8 cellular contexts compared by ENCODE assay signal in the genomic region with DNA sequence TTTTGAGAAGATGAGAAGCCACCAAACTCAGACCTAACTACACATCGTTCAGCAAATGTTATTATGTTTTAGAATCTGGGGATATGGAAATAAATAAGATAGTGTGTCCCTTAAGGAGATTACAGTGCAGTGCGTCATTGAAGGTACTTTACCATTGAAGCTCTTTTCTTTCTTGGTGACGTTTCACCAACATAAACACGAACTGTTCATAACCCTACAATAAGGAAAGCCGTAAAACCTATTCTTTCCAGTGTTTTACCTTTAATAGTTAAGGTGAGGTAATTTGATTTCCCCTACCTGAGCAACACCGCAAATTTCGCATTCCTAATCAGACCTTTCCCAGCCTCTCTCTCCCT.
DNase-seq lines count a peak whose midpoint lies in the region; ATAC-seq and TF ChIP-seq lines count a peak whose summit lies in the region.

No MANE protein-coding gene starts in this region.

- H3K4me3 ChIP-seq in brain microvascular endothelial cell (ENCODE audit: low read depth, low read length) (peak overlapping the region; percentile 89), mucosa of stomach (ENCODE audit: low read length) (peak overlapping the region; percentile 75)

- 0 out of 2 replicates have a peak, but pooled peaks cover 3% of the 10 kb centered on the region for H3K4me1 ChIP-seq in ES-I3 (ENCODE audit: insufficient read depth, low read length)
- H3K4me1 ChIP-seq in mucosa of stomach (ENCODE audit: control insufficient read depth, insufficient read depth, low read length) = no peaks in the 10 kb centered on the region

- ATAC-seq in HG03378 (IDR thresholded peaks at IDR 0.05; ENCODE audit: unreplicated experiment) = peak; percentile 17

- H3K9ac ChIP-seq in ES-I3 (ENCODE audit: low read depth, low read length) = peak overlapping the region; percentile 79
- H3K9ac ChIP-seq in mucosa of stomach (ENCODE audit: low read length) = peak overlapping the region; percentile 82

- no peak overlapping the region for H3K27ac ChIP-seq in brain microvascular endothelial cell

- POLR2A ChIA-PET in HEK293T (lab: Yijun Ruan, JAX) = interaction anchor here (1.1 to 1.5 kb wide), 2 partner anchors 10 to 72 kb away, joined by 4 to 5 read pairs; no protein-coding TSS in a partner anchor

- in situ Hi-C loops in brain microvascular endothelial cell (cut with HindIII; ENCODE audit: low pct_ligation_motif_present, low sequenced_read_pairs) = no loop called here

- H3K27me3 ChIP-seq in brain microvascular endothelial cell (replicated peaks) = no peaks in the 10 kb centered on the region
- no peaks in the 10 kb centered on the region for H3K27me3 ChIP-seq in mucosa of stomach (ENCODE audit: control insufficient read depth, insufficient read depth, low read length)

- H3K9me3 ChIP-seq in ES-I3 (ENCODE audit: control insufficient read depth, insufficient read depth, low read length) = no peaks in the 10 kb centered on the region
- H3K9me3 ChIP-seq in mucosa of stomach (ENCODE audit: control insufficient read depth, low read length) = no peaks in the 10 kb centered on the region

- DNase-seq in brain microvascular endothelial cell (no peak), NCI-H774 (lab: John Stamatoyannopoulos, UW) (no peak), nucleus accumbens (lab: John Stamatoyannopoulos, UW) (no peak), HEK293T (ENCODE audit: extremely low spot score) (no peak), DMS53 treated with DMSO at 0.1 percent for 48 hours (lab: John Stamatoyannopoulos, UW; ENCODE audit: unreplicated experiment) (no peak)

- CTCF ChIA-PET in HEK293T (lab: Yijun Ruan, JAX) = interaction anchor here (1.2 kb wide), 1 partner anchor 416 kb away, joined by 3 read pairs; no protein-coding TSS in a partner anchor

- TF ChIP-seq CTCF in brain microvascular endothelial cell (IDR thresholded peaks at IDR 0.05; ENCODE audit: low read depth, low read length, missing control alignments) = no peak

- H3K36me3 ChIP-seq in ES-I3 (ENCODE audit: insufficient read depth, low read length) (no peaks in the 10 kb centered on the region; the same call in 1 of the 2 replicates), brain microvascular endothelial cell (replicated peaks) (no peaks in the 10 kb centered on the region), mucosa of stomach (ENCODE audit: control insufficient read depth, insufficient read depth, low read length) (no peaks in the 10 kb centered on the region)

TF ChIP-seq in HEK293T, 16 proteins besides CTCF, POLR2A, EP300 and RAD21:
- TF ChIP-seq NFRKB (IDR thresholded peaks at IDR 0.05) (no peak), CTBP1 (IDR thresholded peaks at IDR 0.05; ENCODE audit: borderline replicate concordance) (no peak), BHLHE40 (IDR thresholded peaks at IDR 0.05; ENCODE audit: borderline replicate concordance) (no peak), SP1 (IDR thresholded peaks at IDR 0.05) (no peak), FOXA1 (IDR thresholded peaks at IDR 0.05) (no peak), ELF4 (IDR thresholded peaks at IDR 0.05) (no peak), SUZ12 (IDR thresholded peaks at IDR 0.05) (no peak), FOXM1 (IDR thresholded peaks at IDR 0.05; ENCODE audit: borderline replicate concordance) (no peak), L3MBTL2 (conservative IDR thresholded peaks at IDR 0.05) (no peak), FOXK2 (IDR thresholded peaks at IDR 0.05) (no peak), HDGF (IDR thresholded peaks at IDR 0.05; ENCODE audit: borderline replicate concordance) (no peak), ARNT (IDR thresholded peaks at IDR 0.05) (no peak), LEF1 (IDR thresholded peaks at IDR 0.05; ENCODE audit: borderline replicate concordance) (no peak), ZNF384 (IDR thresholded peaks at IDR 0.05) (no peak), TARDBP (IDR thresholded peaks at IDR 0.05) (no peak)
- TF ChIP-seq, protein P1, sequence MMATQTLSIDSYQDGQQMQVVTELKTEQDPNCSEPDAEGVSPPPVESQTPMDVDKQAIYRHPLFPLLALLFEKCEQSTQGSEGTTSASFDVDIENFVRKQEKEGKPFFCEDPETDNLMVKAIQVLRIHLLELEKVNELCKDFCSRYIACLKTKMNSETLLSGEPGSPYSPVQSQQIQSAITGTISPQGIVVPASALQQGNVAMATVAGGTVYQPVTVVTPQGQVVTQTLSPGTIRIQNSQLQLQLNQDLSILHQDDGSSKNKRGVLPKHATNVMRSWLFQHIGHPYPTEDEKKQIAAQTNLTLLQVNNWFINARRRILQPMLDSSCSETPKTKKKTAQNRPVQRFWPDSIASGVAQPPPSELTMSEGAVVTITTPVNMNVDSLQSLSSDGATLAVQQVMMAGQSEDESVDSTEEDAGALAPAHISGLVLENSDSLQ (IDR thresholded peaks at IDR 0.05) = no peak
